ENCODE assay signal across 13 cellular contexts in the genomic region with DNA sequence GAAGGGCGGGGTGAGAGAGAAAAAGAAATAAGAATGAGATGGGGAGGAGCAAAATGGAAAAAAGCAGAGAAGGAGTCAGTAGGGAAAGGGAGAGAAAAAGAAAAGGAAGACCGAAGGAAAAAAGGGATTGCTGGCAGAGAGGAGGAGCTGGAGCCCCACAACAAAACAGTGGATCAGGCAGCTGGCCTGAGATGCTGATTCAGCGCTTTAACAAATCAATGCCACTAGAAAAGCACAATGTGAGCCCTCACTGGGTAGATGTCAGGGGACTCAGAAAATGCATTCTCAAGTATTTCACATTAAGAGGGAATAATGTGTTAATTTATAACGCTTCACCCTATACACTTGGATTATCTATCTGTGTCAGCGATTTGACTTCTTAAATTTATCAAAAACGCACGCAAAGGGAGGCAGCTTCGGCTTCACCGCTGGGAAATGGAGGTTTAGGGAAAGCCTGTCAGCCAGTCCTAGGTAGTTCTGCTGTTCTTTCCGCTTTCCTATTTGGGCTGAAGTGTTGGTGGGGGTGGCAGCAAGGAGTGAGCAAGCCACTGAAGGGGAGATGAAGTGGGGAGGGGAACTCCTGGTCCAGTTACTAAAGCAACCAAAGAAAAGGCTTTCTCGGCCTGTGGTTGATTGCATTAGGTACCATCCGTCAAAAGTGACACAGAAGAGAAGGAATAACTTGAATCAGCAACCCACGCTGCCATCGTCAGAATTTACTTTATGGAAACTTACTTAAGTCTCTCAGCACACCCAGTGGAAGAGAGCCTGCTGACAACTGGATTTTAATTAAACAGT.
DNase-seq lines count a peak whose midpoint lies in the region; ATAC-seq, FAIRE-seq and TF ChIP-seq lines count a peak whose summit lies in the region.
"Had no signal": no experiment of that assay in that cellular context is flagged by ENCODE, and none has a peak within 500 bp of the region (broad histone marks: within the 10 kb centered on the region; RNA-seq: fewer than 3 reads in every experiment).

No MANE protein-coding gene starts in this region.

- H3K4me3 Mint-ChIP-seq in neural crest cell, result peak overlapping the region; percentile 53
- H3K4me3 Mint-ChIP-seq: activated CD4-positive, alpha-beta memory T cell treated with anti-CD3 and anti-CD28 coated beads, Interleukin-2, amount 10 ng/mL, durations not matched to agents 7 days and 5 days; activated naive CD8-positive, alpha-beta T cell treated with anti-CD3 and anti-CD28 coated beads, Interleukin-2, amount 10 ng/mL, durations not matched to agents 7 days and 5 days had no signal

- TF ChIP-seq EP300 in gastroesophageal sphincter (IDR thresholded peaks at IDR 0.05), result no peak

- peaks cover 57% of the 10 kb centered on the region for H3K4me1 Mint-ChIP-seq in neural crest cell
- H3K4me1 Mint-ChIP-seq: activated CD4-positive, alpha-beta memory T cell treated with anti-CD3 and anti-CD28 coated beads, Interleukin-2, amount 10 ng/mL, durations not matched to agents 7 days and 5 days had no signal

- H3K27me3 ChIP-seq in gastroesophageal sphincter, result no peaks in the 10 kb centered on the region
- no peaks in the 10 kb centered on the region for H3K27me3 ChIP-seq in right cardiac atrium (ENCODE audit: control insufficient read depth, insufficient read depth)
- H3K27me3 ChIP-seq: neutrophil had no signal

- in situ Hi-C loops in GM13976 (cut with MboI; ENCODE audit: low sequenced_read_pairs, unreplicated experiment), result no loop called here

- H3K27ac Mint-ChIP-seq in neural crest cell (ENCODE audit: unreplicated experiment), result no peak overlapping the region
- H3K27ac Mint-ChIP-seq: activated CD4-positive, alpha-beta memory T cell treated with anti-CD3 and anti-CD28 coated beads, Interleukin-2, amount 10 ng/mL, durations not matched to agents 7 days and 5 days; activated naive CD8-positive, alpha-beta T cell treated with anti-CD3 and anti-CD28 coated beads, Interleukin-2, amount 10 ng/mL, durations not matched to agents 7 days and 5 days had no signal

- H3K27ac ChIP-seq in gastroesophageal sphincter (peak overlapping the region in 3 of 4 donors; percentile 42 to 50 (median 50)), right cardiac atrium (ENCODE audit: low read length) (no peak overlapping the region)
- H3K27ac ChIP-seq: neutrophil had no signal

- no peaks in the 10 kb centered on the region for H3K36me3 Mint-ChIP-seq in neural crest cell (ENCODE audit: low read depth)
- H3K36me3 Mint-ChIP-seq: activated naive CD8-positive, alpha-beta T cell treated with anti-CD3 and anti-CD28 coated beads, Interleukin-2, amount 10 ng/mL, durations not matched to agents 7 days and 5 days had no signal

- no peaks in the 10 kb centered on the region for H3K9me3 Mint-ChIP-seq in neural crest cell
- H3K9me3 Mint-ChIP-seq: activated naive CD8-positive, alpha-beta T cell treated with anti-CD3 and anti-CD28 coated beads, Interleukin-2, amount 10 ng/mL, durations not matched to agents 7 days and 5 days had no signal

- TF ChIP-seq CTCF in gastroesophageal sphincter (IDR thresholded peaks at IDR 0.05) (peak in 1 of 4 experiments; percentile 15), neural crest cell (conservative IDR thresholded peaks at IDR 0.05) (no peak), GM13976 (IDR thresholded peaks at IDR 0.05; ENCODE audit: borderline replicate concordance, control extremely low read depth, extremely low read depth, insufficient read depth, missing control alignments) (no peak)

- intact Hi-C loops in right cardiac atrium (cut with DNase I), result no loop called here

- ATAC-seq in gastroesophageal sphincter (no peak), right cardiac atrium (no peak), HG03571 (IDR thresholded peaks at IDR 0.05; ENCODE audit: unreplicated experiment) (no peak)

- no peak for FAIRE-seq in RCC 7860 (lab: Jason Lieb, UNC)

- H3K9me3 ChIP-seq in gastroesophageal sphincter (no peaks in the 10 kb centered on the region), right cardiac atrium (ENCODE audit: control insufficient read depth, low read length) (no peaks in the 10 kb centered on the region)
- H3K9me3 ChIP-seq: neutrophil had no signal

- no peak overlapping the region for H3K4me3 ChIP-seq in gastroesophageal sphincter
- no peak overlapping the region for H3K4me3 ChIP-seq in right cardiac atrium (ENCODE audit: low read length)

- H3K36me3 ChIP-seq in gastroesophageal sphincter, result no peaks in the 10 kb centered on the region
- H3K36me3 ChIP-seq: neutrophil had no signal

- H3K27me3 Mint-ChIP-seq in neural crest cell (ENCODE audit: low read depth), result peaks cover 29% of the 10 kb centered on the region
- H3K27me3 Mint-ChIP-seq: activated CD4-positive, alpha-beta memory T cell treated with anti-CD3 and anti-CD28 coated beads, Interleukin-2, amount 10 ng/mL, durations not matched to agents 7 days and 5 days; activated naive CD8-positive, alpha-beta T cell treated with anti-CD3 and anti-CD28 coated beads, Interleukin-2, amount 10 ng/mL, durations not matched to agents 7 days and 5 days had no signal

- DNase-seq in ELF-1 (ENCODE audit: low read depth, low spot score) (peak; percentile 74), RCC 7860 (ENCODE audit: low spot score) (peak; percentile 32), neural crest cell (ENCODE audit: low read depth, low spot score) (no peak), right cardiac atrium (no peak), GM13976 (ENCODE audit: low spot score) (no peak), GM03348 (ENCODE audit: low spot score) (no peak)
- DNase-seq: activated CD4-positive, alpha-beta memory T cell treated with anti-CD3 and anti-CD28 coated beads, Interleukin-2, amount 10 ng/mL, durations not matched to agents 7 days and 5 days; activated naive CD8-positive, alpha-beta T cell treated with anti-CD3 and anti-CD28 coated beads, Interleukin-2, amount 10 ng/mL, durations not matched to agents 7 days and 5 days; DND-41; OCI-M1 had no signal

- WGBS in gastroesophageal sphincter (ENCODE audit: low coverage in 1 of 2), 2 donors, result 56 to 62% methylated on average over 13 to 14 of the region's 14 CpGs
- 76% methylated on average over 14 of the region's 14 CpGs for WGBS in right cardiac atrium

- H3K4me1 ChIP-seq in gastroesophageal sphincter (peaks cover 1 to 42% (median 15%) of the 10 kb centered on the region in 3 donors), right cardiac atrium (ENCODE audit: control insufficient read depth, insufficient read depth, low read length) (no peaks in the 10 kb centered on the region)

- no peak for TF ChIP-seq POLR2A in gastroesophageal sphincter (IDR thresholded peaks at IDR 0.05)

Comparison
In these comparisons a context has a peak if more than half of its experiments do, and no peak if none do; other contexts are left out.
1. DNase-seq: peak in ELF-1 (single experiment) and RCC 7860 (single experiment); none in neural crest cell (single experiment), right cardiac atrium (0 of 3), GM13976 (single experiment) and GM03348 (single experiment).